21 cellular contexts compared by ENCODE assay signal in genomic region chr2:235674116-235674515, GRCh38.
DNase-seq lines count a peak whose midpoint lies in the region; ATAC-seq and TF ChIP-seq lines count a peak whose summit lies in the region.
"Had no signal": no experiment of that assay in that cellular context is flagged by ENCODE, and none has a peak within 500 bp of the region (broad histone marks: within the 10 kb centered on the region; RNA-seq: fewer than 3 reads in every experiment).

No MANE protein-coding gene starts in this region.

- intact Hi-C loops in Caco-2 (cut with micrococcal nuclease; ENCODE audit: unreplicated experiment): no loop called here

- H3K27me3 Mint-ChIP-seq in T-helper 17 cell: peaks cover 42% of the 10 kb centered on the region
- no peaks in the 10 kb centered on the region for H3K27me3 Mint-ChIP-seq in Caco-2 (ENCODE audit: insufficient read depth, unreplicated experiment)
- H3K27me3 Mint-ChIP-seq in T-helper 2 cell treated with Interferon-gamma antibody and Interleukin-4, amounts not matched to agents 5 μg/mL and 100 μg/mL, for 36 hours (ENCODE audit: low read depth): peaks cover 35% of the 10 kb centered on the region

- peak overlapping the region in 1 of 2 experiments; percentile 43; a peak in 2 of 4 replicates for H3K27ac ChIP-seq in SK-N-SH (ENCODE audit: low read depth in 2 of 2, low read length in 1 of 2)
- H3K27ac ChIP-seq in foreskin keratinocyte: no peak overlapping the region
- H3K27ac ChIP-seq: GM23248, RWPE1 had no signal

- TF ChIP-seq RAD21 in SK-N-SH (IDR thresholded peaks at IDR 0.05; ENCODE audit: low read length): no peak

- no peaks in the 10 kb centered on the region for H3K27me3 ChIP-seq in SK-N-SH (ENCODE audit: insufficient read depth)
- peaks cover 8% of the 10 kb centered on the region for H3K27me3 ChIP-seq in foreskin keratinocyte
- no peaks in the 10 kb centered on the region for H3K27me3 ChIP-seq in Caco-2 (replicated peaks; ENCODE audit: control insufficient read depth, insufficient read depth, low read length)

- H3K9me3 ChIP-seq in SK-N-SH (no peaks in the 10 kb centered on the region), T-helper 17 cell (ENCODE audit: control insufficient read depth, low read length, poor library complexity, severe bottlenecking) (no peaks in the 10 kb centered on the region), Caco-2 (no peaks in the 10 kb centered on the region)

- no peak for TF ChIP-seq EP300 in SK-N-SH (IDR thresholded peaks at IDR 0.05; ENCODE audit: borderline replicate concordance in 1 of 2, low read depth in 1 of 2, low read length in 1 of 2)

- DNase-seq in SK-N-SH: peak; percentile 64
- DNase-seq in T-helper 17 cell: no peak
- DNase-seq in foreskin keratinocyte: peak; percentile 24 to 57
- DNase-seq in pons (ENCODE audit: low spot score): peak; percentile 47
- DNase-seq in Caco-2: no peak
- no peak for DNase-seq in T-helper 2 cell treated with Interferon-gamma antibody and Interleukin-4, amounts not matched to agents 5 μg/mL and 100 μg/mL, for 36 hours (ENCODE audit: low spot score)
- DNase-seq: AML-193, EL, GM23248, H9, HFFc6, NCI-H1694, NCI-H2081, NCI-H446, NCI-H526 treated with DMSO at 0.1 percent for 48 hours, SHP77 treated with DMSO at 0.1 percent for 48 hours had no signal

- peaks cover 0 to 26% of the 10 kb centered on the region in 2 experiments; a peak in 2 of 4 replicates for H3K4me1 ChIP-seq in SK-N-SH (ENCODE audit: control insufficient read depth in 1 of 2, insufficient read depth in 2 of 2, low read depth in 1 of 2, low read length in 1 of 2)
- H3K4me1 ChIP-seq in foreskin keratinocyte: peaks cover 23% of the 10 kb centered on the region
- H3K4me1 ChIP-seq in Caco-2: peaks cover 31% of the 10 kb centered on the region

- CTCF ChIA-PET in SK-N-SH (lab: Yijun Ruan, JAX): interaction anchor here (0.6 to 6.0 kb wide), 6 partner anchors 35 to 94 kb away, joined by 3 to 121 read pairs (median 5); no protein-coding TSS in a partner anchor
- CTCF ChIA-PET in Caco-2 (lab: Charles Lee): interaction anchor here (0.6 kb wide), 1 partner anchor 106 kb away, joined by 3 read pairs; no protein-coding TSS in a partner anchor

- no peaks in the 10 kb centered on the region for H3F3A ChIP-seq in SK-N-SH (replicated peaks; ENCODE audit: insufficient read depth)

- H4K20me1 ChIP-seq in SK-N-SH (ENCODE audit: insufficient read depth): peaks cover 62% of the 10 kb centered on the region

- TF ChIP-seq CTCF in SK-N-SH (IDR thresholded peaks at IDR 0.05): no peak
- no peak for TF ChIP-seq CTCF in foreskin keratinocyte (conservative IDR thresholded peaks at IDR 0.05)
- TF ChIP-seq CTCF in Caco-2 (IDR thresholded peaks at IDR 0.05; ENCODE audit: insufficient read depth in 1 of 2, low read depth in 1 of 2, low read length in 1 of 2, severe bottlenecking in 1 of 2, unreplicated experiment in 1 of 2): no peak

- POLR2A ChIA-PET in SK-N-SH (lab: Yijun Ruan, JAX) (no interaction called here), Caco-2 (lab: Charles Lee) (no interaction called here)

- H3K36me3 ChIP-seq in SK-N-SH (replicated peaks in 1 of 2; ENCODE audit: control insufficient read depth in 1 of 2, insufficient read depth in 2 of 2, low read length in 1 of 2): no peaks in the 10 kb centered on the region
- no peaks in the 10 kb centered on the region for H3K36me3 ChIP-seq in Caco-2 (ENCODE audit: control insufficient read depth, insufficient read depth, low read length)

- H3K9ac ChIP-seq in SK-N-SH: no peak overlapping the region
- H3K9ac ChIP-seq: GM23248 had no signal

- WGBS in SK-N-SH (ENCODE audit: low lambda C conversion rate): 76% methylated on average over 7 of the region's 7 CpGs

- no peak for ATAC-seq in SK-N-SH treated with all-trans-retinoic acid at 6 μM for 48 hours
- ATAC-seq in T-helper 17 cell: no peak
- peak; percentile 5 for ATAC-seq in foreskin keratinocyte
- no peak for ATAC-seq in HG03045 (IDR thresholded peaks at IDR 0.05; ENCODE audit: unreplicated experiment)
- ATAC-seq: K562 had no signal

- H3K36me3 Mint-ChIP-seq in T-helper 17 cell (ENCODE audit: low read depth): peaks cover 3% of the 10 kb centered on the region
- peaks cover 10% of the 10 kb centered on the region for H3K36me3 Mint-ChIP-seq in Caco-2 (ENCODE audit: insufficient read depth, unreplicated experiment)
- H3K36me3 Mint-ChIP-seq in T-helper 2 cell treated with Interferon-gamma antibody and Interleukin-4, amounts not matched to agents 5 μg/mL and 100 μg/mL, for 36 hours (ENCODE audit: low read depth): no peaks in the 10 kb centered on the region

- H3K4me3 Mint-ChIP-seq in T-helper 17 cell (no peak overlapping the region), Caco-2 (ENCODE audit: unreplicated experiment) (no peak overlapping the region)
- H3K4me3 Mint-ChIP-seq in T-helper 2 cell treated with Interferon-gamma antibody and Interleukin-4, amounts not matched to agents 5 μg/mL and 100 μg/mL, for 36 hours: no peak overlapping the region
- H3K4me3 Mint-ChIP-seq: CD14-positive monocyte, H9, HFFc6 had no signal

- peaks cover 28% of the 10 kb centered on the region for H3K4me1 Mint-ChIP-seq in T-helper 17 cell
- peaks cover 23% of the 10 kb centered on the region for H3K4me1 Mint-ChIP-seq in Caco-2 (ENCODE audit: low read depth, unreplicated experiment)
- H3K4me1 Mint-ChIP-seq in T-helper 2 cell treated with Interferon-gamma antibody and Interleukin-4, amounts not matched to agents 5 μg/mL and 100 μg/mL, for 36 hours (ENCODE audit: low read depth): no peaks in the 10 kb centered on the region
- H3K4me1 Mint-ChIP-seq: CD14-positive monocyte had no signal

- no peak overlapping the region for H2AFZ ChIP-seq in SK-N-SH (ENCODE audit: low read depth)
- H2AFZ ChIP-seq: GM23248 had no signal

- H3K27ac Mint-ChIP-seq in T-helper 17 cell (peak overlapping the region; percentile 54), Caco-2 (ENCODE audit: unreplicated experiment) (no peak overlapping the region)
- H3K27ac Mint-ChIP-seq in T-helper 2 cell treated with Interferon-gamma antibody and Interleukin-4, amounts not matched to agents 5 μg/mL and 100 μg/mL, for 36 hours: no peak overlapping the region
- H3K27ac Mint-ChIP-seq: CD14-positive monocyte, H9, HFFc6 had no signal

- H3K4me3 ChIP-seq in SK-N-SH (ENCODE audit: low read depth in 2 of 2, low read length in 1 of 2): no peak overlapping the region
- no peak overlapping the region for H3K4me3 ChIP-seq in Caco-2 (ENCODE audit: low read depth, low read length)
- H3K4me3 ChIP-seq: GM23248, K562 had no signal

- no peaks in the 10 kb centered on the region for H3K9me2 ChIP-seq in SK-N-SH

- no peaks in the 10 kb centered on the region for H3K9me3 Mint-ChIP-seq in Caco-2 (ENCODE audit: unreplicated experiment)
- H3K9me3 Mint-ChIP-seq in T-helper 2 cell treated with Interferon-gamma antibody and Interleukin-4, amounts not matched to agents 5 μg/mL and 100 μg/mL, for 36 hours: no peaks in the 10 kb centered on the region
- H3K9me3 Mint-ChIP-seq: H9, HFFc6 had no signal

- BruUV-seq in Caco-2 (replicated peaks; lab: Mats Ljungman, UMichigan): no TSS peak

- no peak overlapping the region for H3K4me2 ChIP-seq in SK-N-SH

- H3K79me2 ChIP-seq in SK-N-SH (ENCODE audit: insufficient read depth): peaks cover 9% of the 10 kb centered on the region

TF ChIP-seq in SK-N-SH, 30 proteins besides CTCF, POLR2A, EP300 and RAD21 (continues in another document):
- no peak for TF ChIP-seq MEF2A (IDR thresholded peaks at IDR 0.05; ENCODE audit: borderline replicate concordance, low read depth)
- no peak for TF ChIP-seq CHD2 (IDR thresholded peaks at IDR 0.05; ENCODE audit: low read length, partially characterized antibody)
- no peak for TF ChIP-seq USF1 (IDR thresholded peaks at IDR 0.05; ENCODE audit: borderline replicate concordance, low read depth)
- TF ChIP-seq TAF1 (IDR thresholded peaks at IDR 0.05; ENCODE audit: borderline replicate concordance, low read depth, low read length): no peak
- no peak for TF ChIP-seq SIN3A (IDR thresholded peaks at IDR 0.05; ENCODE audit: borderline replicate concordance, low read depth, low read length)
- TF ChIP-seq POLR2AphosphoS5 (IDR thresholded peaks at IDR 0.05; ENCODE audit: low read depth, low read length): no peak
- no peak for TF ChIP-seq NRF1 (IDR thresholded peaks at IDR 0.05; ENCODE audit: low read depth, low read length)
- no peak for TF ChIP-seq TCF12 (IDR thresholded peaks at IDR 0.05)
- no peak for TF ChIP-seq MXI1 (IDR thresholded peaks at IDR 0.05; ENCODE audit: low read depth, low read length)

TF ChIP-seq in SK-N-SH treated with all-trans-retinoic acid at 6 μM for 48 hours, 23 proteins besides CTCF, POLR2A, EP300 and RAD21:
- TF ChIP-seq ZNF8 (CRISPR knock-in tag; IDR thresholded peaks at IDR 0.05): no peak
- no peak for TF ChIP-seq ESRRG (CRISPR knock-in tag; IDR thresholded peaks at IDR 0.05)
- no peak for TF ChIP-seq ISL1 (CRISPR knock-in tag; IDR thresholded peaks at IDR 0.05)
- TF ChIP-seq OSR1 (CRISPR knock-in tag; IDR thresholded peaks at IDR 0.05): no peak

Comparison
In these comparisons a context has a peak if more than half of its experiments do, and no peak if none do; other contexts are left out.
1. DNase-seq: peak in SK-N-SH (single experiment), foreskin keratinocyte (2 of 2) and pons (single experiment); none in T-helper 17 cell (0 of 3), Caco-2 (0 of 2) and T-helper 2 cell treated with Interferon-gamma antibody and Interleukin-4, amounts not matched to agents 5 μg/mL and 100 μg/mL, for 36 hours (single experiment).